In genomic region chr6:161496941-161497340, GRCh38 we compare ENCODE assay signal across 2 cellular contexts.
TF ChIP-seq lines count a peak whose summit lies in the region.

No MANE protein-coding gene starts in this region.

TF ChIP-seq in GM23338, 12 proteins besides CTCF, POLR2A, EP300 and RAD21:
- no peak for TF ChIP-seq ZNF462 (CRISPR knock-in tag; IDR thresholded peaks at IDR 0.05)
- no peak for TF ChIP-seq EZH2phosphoT487 (IDR thresholded peaks at IDR 0.05; ENCODE audit: unreplicated experiment)
- TF ChIP-seq NANOG (IDR thresholded peaks at IDR 0.05; ENCODE audit: borderline replicate concordance) = no peak
- no peak for TF ChIP-seq CREB1 (CRISPR knock-in tag; IDR thresholded peaks at IDR 0.05; ENCODE audit: low read depth)
- TF ChIP-seq EZH2 (IDR thresholded peaks at IDR 0.05; ENCODE audit: low read depth, unreplicated experiment) = no peak
- TF ChIP-seq JUNB (IDR thresholded peaks at IDR 0.05; ENCODE audit: unreplicated experiment) = no peak
- no peak for TF ChIP-seq ZNF114 (CRISPR knock-in tag; IDR thresholded peaks at IDR 0.05)
- no peak for TF ChIP-seq ETS1 (IDR thresholded peaks at IDR 0.05)
- no peak for TF ChIP-seq STAT1 (IDR thresholded peaks at IDR 0.05; ENCODE audit: unreplicated experiment)
- no peak for TF ChIP-seq POLR2AphosphoS5 (IDR thresholded peaks at IDR 0.05; ENCODE audit: low read depth)
- no peak for TF ChIP-seq REST (IDR thresholded peaks at IDR 0.05; ENCODE audit: unreplicated experiment)
- TF ChIP-seq ZNF331 (CRISPR knock-in tag; IDR thresholded peaks at IDR 0.05; ENCODE audit: low read depth) = no peak

TF ChIP-seq in WTC11, 78 proteins besides CTCF, POLR2A, EP300 and RAD21 (continued from another document):
- TF ChIP-seq SMAD4 (CRISPR knock-in tag; IDR thresholded peaks at IDR 0.05) (no peak), CBFB (CRISPR knock-in tag; IDR thresholded peaks at IDR 0.05; ENCODE audit: low read depth) (no peak), JUN (CRISPR knock-in tag; IDR thresholded peaks at IDR 0.05) (no peak), STAT6 (CRISPR knock-in tag; conservative IDR thresholded peaks at IDR 0.05; ENCODE audit: low read depth) (no peak), FOXK1 (CRISPR knock-in tag; IDR thresholded peaks at IDR 0.05) (no peak)
TF ChIP-seq in WTC11: peak in this region for 0.
